In genomic region chr3:185659942-185660921, GRCh38 we compare ENCODE assay signal across 8 cellular contexts.
DNase-seq lines count a peak whose midpoint lies in the region; ATAC-seq and TF ChIP-seq lines count a peak whose summit lies in the region.

No MANE protein-coding gene starts in this region.

- H3K4me1 ChIP-seq in liver (ENCODE audit: control insufficient read depth in 4 of 4, insufficient read depth in 4 of 4, low read length in 3 of 4) = peaks cover 0 to 7% (median 4%) of the 10 kb centered on the region in 4 donors

- no peaks in the 10 kb centered on the region for H3K27me3 ChIP-seq in liver (ENCODE audit: control insufficient read depth in 4 of 4, insufficient read depth in 4 of 4, low read length in 3 of 4)

- no peaks in the 10 kb centered on the region for H3K36me3 ChIP-seq in liver (ENCODE audit: control insufficient read depth in 4 of 4, insufficient read depth in 3 of 4, low read depth in 1 of 4, low read length in 3 of 4)

- peak; percentile 89 to 91 for TF ChIP-seq RAD21 in liver (IDR thresholded peaks at IDR 0.05)

- H3K9me3 ChIP-seq in liver (ENCODE audit: control insufficient read depth in 4 of 4, low read length in 3 of 4) = no peaks in the 10 kb centered on the region

- ATAC-seq in HG03354 (IDR thresholded peaks at IDR 0.05; ENCODE audit: poor library complexity, severe bottlenecking, unreplicated experiment) (peak; percentile 72), HG03469 (IDR thresholded peaks at IDR 0.05; ENCODE audit: unreplicated experiment) (no peak)

- H3K27ac ChIP-seq in liver (ENCODE audit: low read depth in 1 of 2, low read length in 2 of 2) = no peak overlapping the region

- 33% methylated on average over 18 of the region's 18 CpGs for WGBS in liver

- H3K4me3 ChIP-seq in liver (ENCODE audit: low read depth in 1 of 3, low read length in 3 of 3) = no peak overlapping the region

- peak; percentile 38 for DNase-seq in GM04504 (ENCODE audit: low read depth)
- peak; percentile 83 for DNase-seq in NCI-H510A treated with DMSO at 0.1 percent for 48 hours (lab: John Stamatoyannopoulos, UW)
- DNase-seq in activated CD4-positive, alpha-beta T cell treated with anti-CD3 and anti-CD28 coated beads for 48 hours = peak; percentile 79
- DNase-seq in dedifferentiated amniotic fluid mesenchymal stem cell (ENCODE audit: extremely low spot score) = peak; percentile 78
- peak; percentile 58 for DNase-seq in stimulated activated CD4-positive, alpha-beta T cell treated with anti-CD3 and anti-CD28 coated beads, Interleukin-4, amount 100 ng/mL, for 1 hour

- H3K9ac ChIP-seq in liver (ENCODE audit: low read depth in 1 of 2, low read length in 2 of 2) = no peak overlapping the region

- TF ChIP-seq CTCF in liver (IDR thresholded peaks at IDR 0.05; ENCODE audit: low read depth, low read length, missing input control) = peak; percentile 95

TF ChIP-seq in liver, 16 proteins besides CTCF, POLR2A, EP300 and RAD21:
- TF ChIP-seq RXRA (IDR thresholded peaks at IDR 0.05) (no peak), SP1 (IDR thresholded peaks at IDR 0.05) (no peak), GABPA (IDR thresholded peaks at IDR 0.05 in 1 of 2, conservative IDR thresholded peaks at IDR 0.05 in 1 of 2) (no peak), MAX (IDR thresholded peaks at IDR 0.05) (no peak)
